15 cellular contexts compared by ENCODE assay signal in genomic region chr7:131836733-131837132, GRCh38.
DNase-seq lines count a peak whose midpoint lies in the region; ATAC-seq, FAIRE-seq and TF ChIP-seq lines count a peak whose summit lies in the region.
"Had no signal": no experiment of that assay in that cellular context is flagged by ENCODE, and none has a peak within 500 bp of the region (broad histone marks: within the 10 kb centered on the region; RNA-seq: fewer than 3 reads in every experiment).

No MANE protein-coding gene starts in this region.

- TF ChIP-seq EP300 in H1 (IDR thresholded peaks at IDR 0.05; ENCODE audit: borderline replicate concordance in 1 of 2, low read depth in 2 of 2, low read length in 2 of 2) = no peak

- H3K23ac ChIP-seq in H1 (ENCODE audit: insufficient read length) (no peak overlapping the region), neuronal stem cell (ENCODE audit: low read depth, low read length, poor library complexity) (no peak overlapping the region)

- H3K79me1 ChIP-seq in H1 (ENCODE audit: low read depth, low read length) (no peaks in the 10 kb centered on the region), neuronal stem cell (ENCODE audit: low read depth, low read length) (no peaks in the 10 kb centered on the region)

- H3K4me1 ChIP-seq in H1 (replicated peaks in 1 of 4; ENCODE audit: control insufficient read depth in 3 of 4, insufficient read depth in 4 of 4, low read length in 3 of 4) (no peaks in the 10 kb centered on the region), neuronal stem cell (ENCODE audit: control insufficient read depth in 2 of 2, insufficient read depth in 1 of 2, low read depth in 1 of 2, low read length in 2 of 2) (peaks cover 0 to 16% of the 10 kb centered on the region in 2 donors)
- H3K4me1 ChIP-seq: Peyer's patch had no signal

- H4K8ac ChIP-seq in H1 (ENCODE audit: extremely low read depth, insufficient read depth, low read length) (no peak overlapping the region), neuronal stem cell (ENCODE audit: low read depth, low read length) (no peak overlapping the region)

- no peak overlapping the region for H3K4me2 ChIP-seq in H1 (ENCODE audit: insufficient read depth in 1 of 2, low read depth in 2 of 2, low read length in 2 of 2)
- no peak overlapping the region for H3K4me2 ChIP-seq in neuronal stem cell (ENCODE audit: insufficient read depth, low read length, poor library complexity, severe bottlenecking)

- no peaks in the 10 kb centered on the region for H4K20me1 ChIP-seq in H1 (replicated peaks in 1 of 2; ENCODE audit: control insufficient read depth in 1 of 2, insufficient read depth in 2 of 2, low read length in 2 of 2)

- H3K27me3 ChIP-seq in H1 (replicated peaks in 1 of 4; ENCODE audit: control insufficient read depth in 3 of 4, extremely low read depth in 1 of 4, insufficient read depth in 3 of 4, low read length in 3 of 4) (no peaks in the 10 kb centered on the region), neuronal stem cell (ENCODE audit: control insufficient read depth in 3 of 3, insufficient read depth in 3 of 3, low read depth in 1 of 3, low read length in 3 of 3) (peaks cover 0 to 3% (median 0%) of the 10 kb centered on the region in 3 experiments)
- H3K27me3 ChIP-seq: Peyer's patch had no signal

- peak; percentile 49 to 65; a peak in 3 of 4 replicates for TF ChIP-seq RAD21 in H1 (IDR thresholded peaks at IDR 0.05 in 1 of 2, conservative IDR thresholded peaks at IDR 0.05 in 1 of 2; ENCODE audit: low read depth in 2 of 2, low read length in 2 of 2)

- 50% methylated on average over 2 of the region's 2 CpGs; no CpG with 5 or more reads in 1 of the 2 experiments for WGBS in H1 (ENCODE audit: extremely low coverage in 1 of 2, insufficient coverage in 1 of 2, insufficient read length in 1 of 2, insufficient replicate concordance in 2 of 2, low coverage in 1 of 2, low lambda C conversion rate in 2 of 2, missing lambda C conversion rate in 1 of 2), 2 experiments
- WGBS in neuronal stem cell (ENCODE audit: extremely low coverage in 2 of 2, insufficient read length in 2 of 2, insufficient replicate concordance in 1 of 2), 2 donors = no CpG with 5 or more reads among the region's 2 CpGs

- DNase-seq in Jurkat, Clone E6-1 (ENCODE audit: low read depth, low spot score) = peak; percentile 11
- DNase-seq in H1 (ENCODE audit: low read depth in 1 of 2, low spot score in 2 of 2) = peak in 1 of 2 experiments; percentile 29
- no peak for DNase-seq in neuronal stem cell (ENCODE audit: low spot score)
- DNase-seq in mesenteric fat pad (ENCODE audit: low spot score) = no peak
- no peak for DNase-seq in stimulated activated naive CD4-positive, alpha-beta T cell (lab: John Stamatoyannopoulos, UW)
- no peak for DNase-seq in GF-D8 (lab: John Stamatoyannopoulos, UW)
- DNase-seq: ACHN, NCI-H1105 treated with DMSO at 0.1 percent for 48 hours, NCI-H1694 treated with DMSO at 0.1 percent for 48 hours, NCI-H226, NCI-H526, Peyer's patch, SW 1271 had no signal

- H4K91ac ChIP-seq in H1 (replicated peaks; ENCODE audit: insufficient read length, low read length) (no peak overlapping the region), neuronal stem cell (ENCODE audit: low read depth, low read length, poor library complexity) (no peak overlapping the region)

- H2BK120ac ChIP-seq in H1 (replicated peaks; ENCODE audit: low read depth, low read length) = no peak overlapping the region
- no peak overlapping the region for H2BK120ac ChIP-seq in neuronal stem cell (ENCODE audit: low read depth, low read length)

- no peak overlapping the region for H3K4me3 ChIP-seq in Jurkat, Clone E6-1 (ENCODE audit: low read length)
- no peak overlapping the region for H3K4me3 ChIP-seq in H1 (ENCODE audit: extremely low read depth in 1 of 4, insufficient read depth in 2 of 4, low read depth in 3 of 4, low read length in 4 of 4)
- H3K4me3 ChIP-seq in neuronal stem cell (ENCODE audit: low read length in 2 of 2) = no peak overlapping the region
- H3K4me3 ChIP-seq: Peyer's patch had no signal

- no peak overlapping the region for H3K18ac ChIP-seq in H1 (ENCODE audit: extremely low read depth, low read length)
- H3K18ac ChIP-seq in neuronal stem cell (ENCODE audit: low read length) = no peak overlapping the region

- H3K36me3 ChIP-seq in H1 (ENCODE audit: control insufficient read depth in 2 of 4, insufficient read depth in 4 of 4, low read length in 3 of 4) = no peaks in the 10 kb centered on the region
- H3K36me3 ChIP-seq in neuronal stem cell (replicated peaks in 1 of 2; ENCODE audit: control insufficient read depth in 2 of 2, insufficient read depth in 2 of 2, low read length in 2 of 2) = no peaks in the 10 kb centered on the region
- H3K36me3 ChIP-seq: Peyer's patch had no signal

- TF ChIP-seq POLR2A in H1 (IDR thresholded peaks at IDR 0.05; ENCODE audit: control extremely low read depth in 1 of 2, low read depth in 2 of 2, low read length in 2 of 2) = no peak

- H2AK5ac ChIP-seq in H1 (ENCODE audit: low read depth, low read length) = no peak overlapping the region
- H2AK5ac ChIP-seq in neuronal stem cell (ENCODE audit: low read depth, low read length) = no peak overlapping the region

- no peak for ATAC-seq in GM21390 (IDR thresholded peaks at IDR 0.05; ENCODE audit: unreplicated experiment)

- H3K14ac ChIP-seq in H1 (ENCODE audit: insufficient read length) (no peak overlapping the region), neuronal stem cell (ENCODE audit: low read length) (no peak overlapping the region)

- H2BK5ac ChIP-seq in H1 (ENCODE audit: low read depth, low read length) = no peak overlapping the region
- no peak overlapping the region for H2BK5ac ChIP-seq in neuronal stem cell (ENCODE audit: low read length)

- H2AFZ ChIP-seq in H1 (ENCODE audit: low read length) (no peak overlapping the region), neuronal stem cell (ENCODE audit: low read length) (no peak overlapping the region)

- CTCF ChIA-PET in H1 (lab: Charles Lee; ENCODE audit: partially characterized antibody) = interaction anchor here (0.5 to 3.2 kb wide), 11 partner anchors 10 to 528 kb away, joined by 3 to 26 read pairs (median 6); no protein-coding TSS in a partner anchor

- H3K27ac ChIP-seq in H1 (ENCODE audit: low read depth, low read length) = no peak overlapping the region
- H3K27ac ChIP-seq in neuronal stem cell (replicated peaks; ENCODE audit: low read length) = no peak overlapping the region
- H3K27ac ChIP-seq: Peyer's patch had no signal

- POLR2A ChIA-PET in H1 (lab: Charles Lee; ENCODE audit: partially characterized antibody) = no interaction called here

- no peak overlapping the region for H3K56ac ChIP-seq in H1 (replicated peaks; ENCODE audit: insufficient read length, low read depth, low read length)

- H2BK20ac ChIP-seq in H1 (ENCODE audit: low read length) = no peak overlapping the region

- H2BK12ac ChIP-seq in H1 (ENCODE audit: low read depth, low read length) (no peak overlapping the region), neuronal stem cell (ENCODE audit: low read length) (no peak overlapping the region)

- H3K23me2 ChIP-seq in H1 (ENCODE audit: low read depth, low read length) = no peaks in the 10 kb centered on the region

- TF ChIP-seq CTCF in GM12872 (IDR thresholded peaks at IDR 0.05; ENCODE audit: insufficient read depth, low read depth, low read length) (0 out of 3 replicates have a peak, but pooled peaks have one; percentile 16), H1 (IDR thresholded peaks at IDR 0.05; ENCODE audit: control extremely low read depth in 1 of 3, insufficient read depth in 1 of 3, low read depth in 1 of 3, low read length in 3 of 3) (peak; percentile 67 to 84 (median 75))

- H3K79me2 ChIP-seq in H1 (ENCODE audit: control insufficient read depth in 1 of 2, insufficient read depth in 2 of 2, low read length in 2 of 2) = no peaks in the 10 kb centered on the region

- H3K9me3 ChIP-seq in H1 (ENCODE audit: insufficient read depth in 2 of 2, low read depth in 1 of 2, low read length in 1 of 2) (no peaks in the 10 kb centered on the region), neuronal stem cell (replicated peaks in 1 of 2; ENCODE audit: control insufficient read depth in 2 of 2, insufficient read depth in 1 of 2, low read depth in 1 of 2, low read length in 2 of 2) (no peaks in the 10 kb centered on the region)
- H3K9me3 ChIP-seq: Peyer's patch had no signal

- H3K4ac ChIP-seq in H1 (replicated peaks; ENCODE audit: insufficient read length, low read depth, low read length) = no peak overlapping the region
- H3K4ac ChIP-seq in neuronal stem cell (ENCODE audit: low read length) = no peak overlapping the region

- H3K9ac ChIP-seq in H1 (replicated peaks in 1 of 4; ENCODE audit: extremely low read depth in 1 of 4, low read depth in 3 of 4, low read length in 3 of 4) (no peak overlapping the region), neuronal stem cell (ENCODE audit: low read depth, low read length, poor library complexity) (peak overlapping the region; percentile 22)

- peak; percentile 86 for FAIRE-seq in H1 (lab: Jason Lieb, UNC)

- no peak overlapping the region for H4K5ac ChIP-seq in H1 (ENCODE audit: insufficient read length, low read depth, low read length)

- H2BK15ac ChIP-seq in H1 (ENCODE audit: low read length) (no peak overlapping the region), neuronal stem cell (ENCODE audit: low read length) (no peak overlapping the region)

TF ChIP-seq in H1, 55 proteins besides CTCF, POLR2A, EP300 and RAD21 (continues in another document):
- TF ChIP-seq TAF7 (optimal IDR thresholded peaks at IDR 0.05; ENCODE audit: borderline replicate concordance, low read depth, low read length) = no peak
- TF ChIP-seq, protein P1, sequence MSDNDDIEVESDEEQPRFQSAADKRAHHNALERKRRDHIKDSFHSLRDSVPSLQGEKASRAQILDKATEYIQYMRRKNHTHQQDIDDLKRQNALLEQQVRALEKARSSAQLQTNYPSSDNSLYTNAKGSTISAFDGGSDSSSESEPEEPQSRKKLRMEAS (IDR thresholded peaks at IDR 0.05) = peak; percentile 81
- TF ChIP-seq ZNF274 (IDR thresholded peaks at IDR 0.05; ENCODE audit: borderline replicate concordance, extremely low read depth, low read length) = no peak
- TF ChIP-seq GTF2F1 (IDR thresholded peaks at IDR 0.05; ENCODE audit: borderline replicate concordance, low read depth, low read length) = no peak
- TF ChIP-seq KDM5A (IDR thresholded peaks at IDR 0.05; ENCODE audit: low read length) = no peak
- TF ChIP-seq JUN (IDR thresholded peaks at IDR 0.05; ENCODE audit: low read depth, low read length) = no peak
- TF ChIP-seq, protein P2, sequence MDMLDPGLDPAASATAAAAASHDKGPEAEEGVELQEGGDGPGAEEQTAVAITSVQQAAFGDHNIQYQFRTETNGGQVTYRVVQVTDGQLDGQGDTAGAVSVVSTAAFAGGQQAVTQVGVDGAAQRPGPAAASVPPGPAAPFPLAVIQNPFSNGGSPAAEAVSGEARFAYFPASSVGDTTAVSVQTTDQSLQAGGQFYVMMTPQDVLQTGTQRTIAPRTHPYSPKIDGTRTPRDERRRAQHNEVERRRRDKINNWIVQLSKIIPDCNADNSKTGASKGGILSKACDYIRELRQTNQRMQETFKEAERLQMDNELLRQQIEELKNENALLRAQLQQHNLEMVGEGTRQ (IDR thresholded peaks at IDR 0.05; ENCODE audit: low read length) = 0 out of 2 replicates have a peak, but pooled peaks have one; percentile 37
- no peak for TF ChIP-seq CREB1 (IDR thresholded peaks at IDR 0.05)
